ENCODE assay signal across 1 cellular context in genomic region chr7:149870701-149871483, GRCh38.
TF ChIP-seq lines count a peak whose summit lies in the region.

No MANE protein-coding gene starts in this region.

TF ChIP-seq in GM12878, 131 proteins besides CTCF, POLR2A, EP300 and RAD21:
- TF ChIP-seq E2F8 (IDR thresholded peaks at IDR 0.05; ENCODE audit: low read depth, partially characterized antibody) (no peak), SRF (IDR thresholded peaks at IDR 0.05; ENCODE audit: low read depth in 2 of 2, low read length in 2 of 2) (no peak), EZH2 (IDR thresholded peaks at IDR 0.05; ENCODE audit: borderline replicate concordance, control insufficient read depth, low read depth, low read length) (no peak), ETV6 (conservative IDR thresholded peaks at IDR 0.05 in 1 of 2, IDR thresholded peaks at IDR 0.05 in 1 of 2; ENCODE audit: borderline replicate concordance in 1 of 2, low read depth in 1 of 2) (no peak), MXI1 (IDR thresholded peaks at IDR 0.05; ENCODE audit: low read depth, low read length) (no peak), CBX3 (IDR thresholded peaks at IDR 0.05; ENCODE audit: borderline replicate concordance, low read depth) (no peak), JUNB (IDR thresholded peaks at IDR 0.05) (no peak), CBFB (IDR thresholded peaks at IDR 0.05; ENCODE audit: low read depth) (no peak), RAD51 (IDR thresholded peaks at IDR 0.05) (no peak), DPF2 (IDR thresholded peaks at IDR 0.05) (no peak), SIN3A (IDR thresholded peaks at IDR 0.05; ENCODE audit: low read depth, low read length) (no peak), ATF3 (IDR thresholded peaks at IDR 0.05; ENCODE audit: borderline replicate concordance, extremely low read depth, low read depth, low read length) (no peak), TCF12 (IDR thresholded peaks at IDR 0.05; ENCODE audit: low read depth, low read length) (no peak), JUND (IDR thresholded peaks at IDR 0.05; ENCODE audit: low read depth, low read length) (no peak), STAT3 (IDR thresholded peaks at IDR 0.05; ENCODE audit: low read depth, low read length) (no peak), HSF1 (IDR thresholded peaks at IDR 0.05; ENCODE audit: low read depth, low read length) (no peak), ZBED1 (IDR thresholded peaks at IDR 0.05; ENCODE audit: borderline replicate concordance) (no peak), BCLAF1 (IDR thresholded peaks at IDR 0.05) (no peak), TAF1 (IDR thresholded peaks at IDR 0.05; ENCODE audit: borderline replicate concordance, low read depth, low read length) (no peak), BCL11A (IDR thresholded peaks at IDR 0.05; ENCODE audit: low read depth, low read length) (no peak)
